Comparison of ENCODE assay signal across 9 cellular contexts in genomic region chr19:49362926-49363264, GRCh38. TPM values are rescaled to one million over a fixed set of nuclear protein-coding genes. Genes with fewer than 3 reads are reported as not detected.
DNase-seq lines count a peak whose midpoint lies in the region; ATAC-seq, FAIRE-seq and TF ChIP-seq lines count a peak whose summit lies in the region.
"Had no signal": no experiment of that assay in that cellular context is flagged by ENCODE, and none has a peak within 500 bp of the region (broad histone marks: within the 10 kb centered on the region; RNA-seq: fewer than 3 reads in every experiment).

No MANE protein-coding gene starts in this region.

- H3K27ac ChIP-seq in kidney (ENCODE audit: low read depth in 2 of 2, low read length in 2 of 2) (peak overlapping the region; percentile 65 to 94), transverse colon (peak overlapping the region; percentile 87 to 97 (median 91))
- H3K27ac ChIP-seq: BLaER1 treated with 17β-estradiol and CSF1 and Interleukin-3, amounts not matched to agents 10 nM and 100 nM had no signal

- 0 to 1% methylated on average over 1 to 14 of the region's 14 CpGs for WGBS in transverse colon (ENCODE audit: low coverage in 1 of 2), 2 donors

- no peaks in the 10 kb centered on the region for H3K9me3 ChIP-seq in kidney (ENCODE audit: control insufficient read depth in 1 of 2, low read length in 2 of 2)
- no peaks in the 10 kb centered on the region for H3K9me3 ChIP-seq in transverse colon

- TF ChIP-seq EP300 in transverse colon (IDR thresholded peaks at IDR 0.05; ENCODE audit: low read depth): no peak

- H3K4me3 ChIP-seq in kidney (ENCODE audit: low read length in 2 of 2): peak overlapping the region; percentile 45 to 68
- peak overlapping the region in 3 of 4 donors; percentile 48 to 78 (median 61) for H3K4me3 ChIP-seq in transverse colon

- peaks cover 0 to 5% of the 10 kb centered on the region in 2 donors for H3K4me1 ChIP-seq in kidney (ENCODE audit: control insufficient read depth in 1 of 2, insufficient read depth in 1 of 2, low read depth in 1 of 2, low read length in 2 of 2)
- H3K4me1 ChIP-seq in transverse colon: peaks cover 4 to 32% (median 22%) of the 10 kb centered on the region in 4 donors
- H3K4me1 ChIP-seq: BLaER1 treated with 17β-estradiol and CSF1 and Interleukin-3, amounts not matched to agents 10 nM and 100 nM had no signal

- in situ Hi-C loops in transverse colon (cut with MboI; ENCODE audit: low pct_ligation_motif_present in 1 of 4, low pct_unique_long_range_greater_than_20kb in 1 of 4, low sequenced_read_pairs in 3 of 4): no loop called here

- H3K9ac ChIP-seq in kidney (ENCODE audit: low read length in 2 of 2): peak overlapping the region; percentile 32 to 93
- H3K9ac ChIP-seq: BLaER1 treated with 17β-estradiol and CSF1 and Interleukin-3, amounts not matched to agents 10 nM and 100 nM had no signal

- TF ChIP-seq POLR2A in transverse colon (IDR thresholded peaks at IDR 0.05): no peak

- no peaks in the 10 kb centered on the region for H3K27me3 ChIP-seq in transverse colon

- intact Hi-C loops in kidney (cut with DNase I) (no loop called here), transverse colon (cut with DNase I; ENCODE audit: low total_unique reads) (no loop called here)

- no peak for ATAC-seq in esophagus mucosa

- TF ChIP-seq CTCF in kidney (IDR thresholded peaks at IDR 0.05; ENCODE audit: borderline replicate concordance, extremely low read depth, insufficient read depth) (no peak), transverse colon (IDR thresholded peaks at IDR 0.05) (no peak)

- FAIRE-seq in kidney (lab: Jason Lieb, UNC): no peak

- H3K36me3 ChIP-seq in kidney (ENCODE audit: control insufficient read depth in 1 of 2, insufficient read depth in 2 of 2, low read length in 2 of 2) (no peaks in the 10 kb centered on the region), transverse colon (no peaks in the 10 kb centered on the region)
- H3K36me3 ChIP-seq: BLaER1 treated with 17β-estradiol and CSF1 and Interleukin-3, amounts not matched to agents 10 nM and 100 nM had no signal

- peak; percentile 55 to 70 for DNase-seq in NCI-H446 (lab: John Stamatoyannopoulos, UW)
- no peak for DNase-seq in NCI-H446 treated with DMSO at 0.1 percent for 48 hours (lab: John Stamatoyannopoulos, UW)
- peak; percentile 70 for DNase-seq in astrocyte of the hippocampus (ENCODE audit: low read depth, low spot score)
- peak; percentile 90 for DNase-seq in kidney
- peak; percentile 47 for DNase-seq in transverse colon
- DNase-seq in foreskin melanocyte: no peak
- DNase-seq in NCI-H2196 treated with DMSO at 0.1 percent for 48 hours (lab: John Stamatoyannopoulos, UW; ENCODE audit: unreplicated experiment): no peak

RNA-seq across cellular contexts. Expression of gene TEAD2, which starts 0.7 kb away (rescaled TPM):
- 30.2 TPM for total RNA-seq in kidney
- 15.7 TPM for polyA plus RNA-seq in kidney (ENCODE audit: insufficient read depth, low read depth, low replicate concordance)
- 10 to 100 TPM in 3 of 4 donors, 1 to 10 TPM in 1; 5.6 to 20.3 (median 10.9) TPM for total RNA-seq in transverse colon
- 8.0 TPM for total RNA-seq in esophagus mucosa

RNA-seq across cellular contexts. Expression of gene DKKL1, which starts 0.8 kb away (rescaled TPM):
- total RNA-seq in kidney (0.57 TPM), transverse colon (1 to 10 TPM in 1 of 4 donors, not detected in 3; 2.2 TPM), esophagus mucosa (0.24 TPM)
- 0.95 TPM for polyA plus RNA-seq in kidney (ENCODE audit: insufficient read depth, low read depth, low replicate concordance)

RNA-seq across cellular contexts. Expression of gene KASH5, which starts 25.2 kb away (rescaled TPM):
- total RNA-seq in kidney (not detected), transverse colon (not detected), esophagus mucosa (not detected)
- polyA plus RNA-seq in kidney (ENCODE audit: insufficient read depth, low read depth, low replicate concordance): not detected

RNA-seq across cellular contexts. Expression of gene CD37, which starts 27.7 kb away (rescaled TPM):
- total RNA-seq in kidney (35.7 TPM), transverse colon (10 to 100 TPM in 3 of 4 donors, 1 to 10 TPM in 1; 8.5 to 24.0 (median 13.3) TPM), esophagus mucosa (3.5 TPM)
- 3.8 TPM for polyA plus RNA-seq in kidney (ENCODE audit: insufficient read depth, low read depth, low replicate concordance)

RNA-seq across cellular contexts. Expression of gene SLC6A16, which starts 37.9 kb away (rescaled TPM):
- total RNA-seq in kidney (3.7 TPM), transverse colon (under 1 TPM in 3 of 4 donors, not detected in 1; 0.40 to 0.75 (median 0.48) TPM), esophagus mucosa (0.48 TPM)
- polyA plus RNA-seq in kidney (ENCODE audit: insufficient read depth, low read depth, low replicate concordance): 1.5 TPM

Comparison
In these comparisons a context has a peak if more than half of its experiments do, and no peak if none do; other contexts are left out.
1. DNase-seq: peak in NCI-H446 (2 of 2), astrocyte of the hippocampus (single experiment), kidney (single experiment) and transverse colon (single experiment); none in NCI-H446 treated with DMSO at 0.1 percent for 48 hours (single experiment), foreskin melanocyte (single experiment) and NCI-H2196 treated with DMSO at 0.1 percent for 48 hours (single experiment).